ENCODE assay signal across 10 cellular contexts in genomic region chr4:3389186-3389878, GRCh38. TPM values are rescaled to one million over a fixed set of nuclear protein-coding genes. Genes with fewer than 3 reads are reported as not detected.
DNase-seq lines count a peak whose midpoint lies in the region; ATAC-seq, FAIRE-seq and TF ChIP-seq lines count a peak whose summit lies in the region.
"Had no signal": no experiment of that assay in that cellular context is flagged by ENCODE, and none has a peak within 500 bp of the region (broad histone marks: within the 10 kb centered on the region; RNA-seq: fewer than 3 reads in every experiment).

No MANE protein-coding gene starts in this region.

- peaks cover 17% of the 10 kb centered on the region for H3K36me3 ChIP-seq in bronchial epithelial cell (ENCODE audit: control insufficient read depth, insufficient read depth, low read length)
- no peaks in the 10 kb centered on the region for H3K36me3 ChIP-seq in mesenchymal stem cell (ENCODE audit: control insufficient read depth in 1 of 2, insufficient read depth in 2 of 2, low read depth in 1 of 2, low read length in 2 of 2)
- H3K36me3 ChIP-seq in testis (ENCODE audit: low read depth, missing control alignments) = no peaks in the 10 kb centered on the region

- peak overlapping the region; percentile 99 for H3K27ac ChIP-seq in mesenchymal stem cell (ENCODE audit: low read length, poor library complexity, severe bottlenecking)
- H3K27ac ChIP-seq in testis = peak overlapping the region; percentile 55 to 74

- peak; percentile 49 for DNase-seq in MV-4-11 (lab: John Stamatoyannopoulos, UW)
- DNase-seq in bronchial epithelial cell (ENCODE audit: low read depth) = no peak
- DNase-seq in mesenchymal stem cell = no peak
- DNase-seq in testis = no peak
- no peak for DNase-seq in HTR-8/SVneo (ENCODE audit: insufficient read length, low spot score)
- no peak for DNase-seq in T-cell
- DNase-seq: activated CD4-positive, CD25-positive, alpha-beta regulatory T cell treated with anti-CD3 and anti-CD28 coated beads, Interleukin-2, amount 50 U/mL, for 72 hours; NCI-H146 had no signal

- H3K36me3 Mint-ChIP-seq in T-cell = no peaks in the 10 kb centered on the region

- POLR2A ChIA-PET in T-cell (lab: Charles Lee) = no interaction called here

- H3K4me1 ChIP-seq in mesenchymal stem cell (ENCODE audit: control insufficient read depth, insufficient read depth, low read depth, low read length) (peaks cover 55% of the 10 kb centered on the region), testis (peaks cover 4% of the 10 kb centered on the region)

- H3K18ac ChIP-seq in mesenchymal stem cell (ENCODE audit: low read depth in 1 of 2, low read length in 2 of 2) = peak overlapping the region; percentile 11 to 61

- CTCF ChIA-PET in T-cell (lab: Charles Lee) = no interaction called here

- H3K27me3 ChIP-seq in bronchial epithelial cell (ENCODE audit: control insufficient read depth, insufficient read depth, low read length) (no peaks in the 10 kb centered on the region), mesenchymal stem cell (ENCODE audit: control insufficient read depth in 1 of 2, insufficient read depth in 1 of 2, low read length in 2 of 2) (no peaks in the 10 kb centered on the region), testis (no peaks in the 10 kb centered on the region)

- ATAC-seq in GM18868 (IDR thresholded peaks at IDR 0.05; ENCODE audit: unreplicated experiment) (no peak), GM21423 (IDR thresholded peaks at IDR 0.05; ENCODE audit: unreplicated experiment) (no peak), T-cell (replicated peaks in 1 of 4) (no peak)

- no peak overlapping the region for H4K91ac ChIP-seq in mesenchymal stem cell (ENCODE audit: low read length)

- no peak overlapping the region for H2AFZ ChIP-seq in mesenchymal stem cell (ENCODE audit: low read depth, low read length)

- peak overlapping the region; percentile 51 for H3K4me3 ChIP-seq in bronchial epithelial cell (ENCODE audit: low read depth, low read length)
- H3K4me3 ChIP-seq in mesenchymal stem cell (ENCODE audit: insufficient read depth in 1 of 2, low read depth in 1 of 2, low read length in 2 of 2) = peak overlapping the region in 1 of 2 experiments; percentile 65
- H3K4me3 ChIP-seq in testis = no peak overlapping the region

- intact Hi-C loops in testis (cut with DNase I; ENCODE audit: low total_unique reads) = no loop called here

- H3K4me2 ChIP-seq in mesenchymal stem cell (ENCODE audit: low read length, poor library complexity, severe bottlenecking) = peak overlapping the region; percentile 74

- no peaks in the 10 kb centered on the region for H3K9me3 ChIP-seq in mesenchymal stem cell (ENCODE audit: control insufficient read depth, low read length)
- H3K9me3 ChIP-seq in testis = no peaks in the 10 kb centered on the region

- H3K4ac ChIP-seq in mesenchymal stem cell (ENCODE audit: low read depth in 1 of 2, low read length in 2 of 2) = peak overlapping the region in 1 of 2 experiments; percentile 64

- H3K9me3 Mint-ChIP-seq in T-cell = no peaks in the 10 kb centered on the region

- H3K4me1 Mint-ChIP-seq in T-cell = peaks cover 10 to 25% (median 16%) of the 10 kb centered on the region in 3 donors

- no peak overlapping the region for H2BK12ac ChIP-seq in mesenchymal stem cell (ENCODE audit: low read length in 2 of 2)

- H2BK120ac ChIP-seq in mesenchymal stem cell (ENCODE audit: low read depth, low read length) = no peak overlapping the region

- H3K27me3 Mint-ChIP-seq in T-cell = peaks cover 0 to 2% of the 10 kb centered on the region in 2 donors

- FAIRE-seq in bronchial epithelial cell (lab: Jason Lieb, UNC) (no peak), HTR-8/SVneo (lab: Jason Lieb, UNC) (no peak)

- H2AK5ac ChIP-seq in mesenchymal stem cell (ENCODE audit: low read length, severe bottlenecking) = peak overlapping the region; percentile 81

- peak overlapping the region; percentile 97 for H2BK5ac ChIP-seq in mesenchymal stem cell (ENCODE audit: low read depth, low read length, poor library complexity, severe bottlenecking)

- H2BK15ac ChIP-seq in mesenchymal stem cell (ENCODE audit: low read depth, poor library complexity, severe bottlenecking) = no peak overlapping the region

- no peak for TF ChIP-seq POLR2A in testis (IDR thresholded peaks at IDR 0.05)

- no peak overlapping the region for H3K23ac ChIP-seq in mesenchymal stem cell (ENCODE audit: low read length in 2 of 2)

- no peak overlapping the region for H3K14ac ChIP-seq in mesenchymal stem cell (ENCODE audit: low read length in 2 of 2)

- TF ChIP-seq CTCF in bronchial epithelial cell (IDR thresholded peaks at IDR 0.05; ENCODE audit: insufficient read depth, low read length, severe bottlenecking) = no peak
- TF ChIP-seq CTCF in testis (IDR thresholded peaks at IDR 0.05) = no peak

- peak overlapping the region; percentile 88 for H3K9ac ChIP-seq in mesenchymal stem cell (ENCODE audit: low read length)

- no peak overlapping the region for H3K27ac Mint-ChIP-seq in T-cell

- WGBS in mesenchymal stem cell = 86% methylated on average over 24 of the region's 24 CpGs
- 76 to 81% methylated on average over 19 to 24 of the region's 24 CpGs for WGBS in testis, 2 donors

- peaks cover 26% of the 10 kb centered on the region for H3K79me1 ChIP-seq in mesenchymal stem cell (replicated peaks; ENCODE audit: low read length, poor library complexity, severe bottlenecking)

- peak overlapping the region; percentile 35 for H4K8ac ChIP-seq in mesenchymal stem cell (ENCODE audit: low read length)

- H3K4me3 Mint-ChIP-seq in T-cell = peak overlapping the region in 1 of 3 donors; percentile 33

RNA-seq across cellular contexts. Expression of gene HGFAC, which starts 52.4 kb away (rescaled TPM):
- total RNA-seq in bronchial epithelial cell (not detected in 2 replicates), testis (10 to 100 TPM; 16.8 to 72.3 TPM), T-cell (under 1 TPM in 3 of 5 donors, not detected in 2; 0.33 to 0.73 (median 0.70) TPM)
- polyA plus RNA-seq in mesenchymal stem cell (2013, experiment 1 of 2) = 0.10 TPM
- polyA plus RNA-seq in mesenchymal stem cell (2013, experiment 2 of 2) = 0.01 TPM
- 15.5 TPM for polyA plus RNA-seq in testis (ENCODE audit: insufficient read depth, low read depth, low replicate concordance)

Comparison
In these comparisons a context has a peak if more than half of its experiments do, and no peak if none do; other contexts are left out.
1. RNA of gene HGFAC, which starts 52.4 kb away (total RNA-seq): 16.8 to 72.3 TPM in testis; 0.33 to 0.73 TPM in T-cell and not detected in bronchial epithelial cell; every median in the first group is over 10 times any median in the second.